ENCODE assay signal across 27 cellular contexts in the genomic region with DNA sequence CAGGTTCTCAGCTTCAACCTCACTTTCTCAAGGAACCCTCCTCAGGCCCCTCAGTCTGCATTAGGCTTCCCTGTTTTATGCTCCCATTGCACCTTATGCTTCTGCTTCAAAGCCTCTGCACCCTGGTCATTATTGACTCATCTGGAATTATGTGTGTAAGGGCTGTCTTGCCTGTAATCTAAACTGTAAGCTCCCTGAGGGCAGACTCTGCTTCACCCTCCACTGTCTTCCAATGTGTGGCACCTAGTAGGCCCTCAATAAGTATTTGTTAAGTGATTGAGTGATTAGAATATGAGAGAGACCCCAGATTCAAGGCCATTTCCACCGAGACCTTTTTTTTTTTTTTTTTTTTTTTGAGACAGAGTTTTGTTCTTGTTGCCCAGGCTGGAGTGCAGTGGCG.
DNase-seq lines count a peak whose midpoint lies in the region; ATAC-seq, FAIRE-seq and TF ChIP-seq lines count a peak whose summit lies in the region.
"Had no signal": no experiment of that assay in that cellular context is flagged by ENCODE, and none has a peak within 500 bp of the region (broad histone marks: within the 10 kb centered on the region; RNA-seq: fewer than 3 reads in every experiment).

No MANE protein-coding gene starts in this region.

- H3K36me3 Mint-ChIP-seq in activated CD8-positive, alpha-beta T cell treated with anti-CD3 and anti-CD28 coated beads for 36 hours (ENCODE audit: low read depth), result peaks cover 35% of the 10 kb centered on the region
- peaks cover 77% of the 10 kb centered on the region for H3K36me3 Mint-ChIP-seq in activated CD8-positive, alpha-beta T cell treated with anti-CD3 and anti-CD28 coated beads, Interleukin-2, amount 10 ng/mL, durations not matched to agents 7 days and 5 days (ENCODE audit: low read depth)
- no peaks in the 10 kb centered on the region for H3K36me3 Mint-ChIP-seq in GM23338 (ENCODE audit: low read depth)
- H3K36me3 Mint-ChIP-seq in activated T-helper 17 cell treated with anti-CD3 and anti-CD28 coated beads, Interleukin-2, amount 50 U/mL, for 72 hours (ENCODE audit: low read depth), result peaks cover 91% of the 10 kb centered on the region

- H2BK12ac ChIP-seq in trophoblast cell (ENCODE audit: low read length), result peak overlapping the region; percentile 9

- H3K79me2 ChIP-seq in GM23338 (replicated peaks; ENCODE audit: insufficient read depth) (no peaks in the 10 kb centered on the region), trophoblast cell (ENCODE audit: control insufficient read depth, insufficient read depth, low read length, poor library complexity) (peaks cover 14% of the 10 kb centered on the region)

- TF ChIP-seq EP300 in gastroesophageal sphincter (IDR thresholded peaks at IDR 0.05), result no peak

- TF ChIP-seq POLR2A in gastroesophageal sphincter (IDR thresholded peaks at IDR 0.05), result no peak

- no peak overlapping the region for H3K4me3 ChIP-seq in GM23338
- no peak overlapping the region for H3K4me3 ChIP-seq in trophoblast cell (ENCODE audit: low read depth, low read length)
- H3K4me3 ChIP-seq in kidney (ENCODE audit: low read length in 2 of 2), result no peak overlapping the region
- no peak overlapping the region for H3K4me3 ChIP-seq in gastroesophageal sphincter
- H3K4me3 ChIP-seq: A549, body of pancreas, HAP-1, left lung, MG63, sigmoid colon, thyroid gland had no signal

- H3K79me1 ChIP-seq in trophoblast cell (ENCODE audit: low read length), result peaks cover 62% of the 10 kb centered on the region

- intact Hi-C loops in activated CD8-positive, alpha-beta T cell treated with anti-CD3 and anti-CD28 coated beads for 36 hours (cut with micrococcal nuclease), result no loop called here
- intact Hi-C loops in kidney (cut with DNase I), result no loop called here

- no peak overlapping the region for H4K12ac ChIP-seq in trophoblast cell (ENCODE audit: low read depth, low read length)

- peak overlapping the region; percentile 47; the same call in 1 of the 2 replicates for H2AFZ ChIP-seq in GM23338
- no peak overlapping the region for H2AFZ ChIP-seq in trophoblast cell (ENCODE audit: insufficient read depth, low read length, poor library complexity)

- H3K36me3 ChIP-seq in GM23338 (ENCODE audit: insufficient read depth) (no peaks in the 10 kb centered on the region), trophoblast cell (ENCODE audit: control insufficient read depth in 1 of 2, insufficient read depth in 2 of 2, low read length in 2 of 2) (no peaks in the 10 kb centered on the region), kidney (ENCODE audit: control insufficient read depth in 1 of 2, insufficient read depth in 2 of 2, low read length in 2 of 2) (no peaks in the 10 kb centered on the region), gastroesophageal sphincter (no peaks in the 10 kb centered on the region)
- H3K36me3 ChIP-seq: HAP-1, left lung, MG63, sigmoid colon, thyroid gland had no signal

- peak overlapping the region; percentile 55 for H3K14ac ChIP-seq in trophoblast cell (ENCODE audit: low read length)

- H3F3A ChIP-seq in GM23338 (replicated peaks; ENCODE audit: low read depth), result no peaks in the 10 kb centered on the region

- peak overlapping the region; percentile 97 for H3K27ac Mint-ChIP-seq in activated CD8-positive, alpha-beta T cell treated with anti-CD3 and anti-CD28 coated beads for 36 hours
- H3K27ac Mint-ChIP-seq in activated CD8-positive, alpha-beta T cell treated with anti-CD3 and anti-CD28 coated beads, Interleukin-2, amount 10 ng/mL, durations not matched to agents 7 days and 5 days, result no peak overlapping the region
- no peak overlapping the region for H3K27ac Mint-ChIP-seq in GM23338
- peak overlapping the region; percentile 99 for H3K27ac Mint-ChIP-seq in activated T-helper 17 cell treated with anti-CD3 and anti-CD28 coated beads, Interleukin-2, amount 50 U/mL, for 72 hours

- H3K27me3 ChIP-seq in GM23338 (ENCODE audit: insufficient read depth) (no peaks in the 10 kb centered on the region), trophoblast cell (ENCODE audit: insufficient read depth, low read length) (no peaks in the 10 kb centered on the region), gastroesophageal sphincter (no peaks in the 10 kb centered on the region)
- H3K27me3 ChIP-seq: body of pancreas, left lung, MG63, sigmoid colon, thyroid gland had no signal

- no peak for FAIRE-seq in kidney (lab: Jason Lieb, UNC)
- FAIRE-seq: A549, endothelial cell of umbilical vein, G401.6, RCC 7860 had no signal

- peaks cover 60% of the 10 kb centered on the region for H3K4me1 Mint-ChIP-seq in activated CD8-positive, alpha-beta T cell treated with anti-CD3 and anti-CD28 coated beads for 36 hours (ENCODE audit: low read depth)
- peaks cover 88% of the 10 kb centered on the region for H3K4me1 Mint-ChIP-seq in activated CD8-positive, alpha-beta T cell treated with anti-CD3 and anti-CD28 coated beads, Interleukin-2, amount 10 ng/mL, durations not matched to agents 7 days and 5 days (ENCODE audit: low read depth)
- H3K4me1 Mint-ChIP-seq in GM23338, result no peaks in the 10 kb centered on the region
- H3K4me1 Mint-ChIP-seq in activated T-helper 17 cell treated with anti-CD3 and anti-CD28 coated beads, Interleukin-2, amount 50 U/mL, for 72 hours, result peaks cover 33% of the 10 kb centered on the region

- peak overlapping the region; percentile 35 for H2BK5ac ChIP-seq in trophoblast cell (ENCODE audit: low read depth, low read length, poor library complexity)

- no peaks in the 10 kb centered on the region for H3K27me3 Mint-ChIP-seq in activated CD8-positive, alpha-beta T cell treated with anti-CD3 and anti-CD28 coated beads for 36 hours
- no peaks in the 10 kb centered on the region for H3K27me3 Mint-ChIP-seq in activated CD8-positive, alpha-beta T cell treated with anti-CD3 and anti-CD28 coated beads, Interleukin-2, amount 10 ng/mL, durations not matched to agents 7 days and 5 days (ENCODE audit: low read depth)
- H3K27me3 Mint-ChIP-seq in GM23338 (ENCODE audit: insufficient read depth, low read depth, poor library complexity), result peaks cover 3% of the 10 kb centered on the region
- no peaks in the 10 kb centered on the region for H3K27me3 Mint-ChIP-seq in activated T-helper 17 cell treated with anti-CD3 and anti-CD28 coated beads, Interleukin-2, amount 50 U/mL, for 72 hours
- H3K27me3 Mint-ChIP-seq: B cell had no signal

- H3K9me3 ChIP-seq in trophoblast cell (ENCODE audit: insufficient read depth, low read depth, low read length), result peaks cover 2% of the 10 kb centered on the region
- H3K9me3 ChIP-seq in kidney (ENCODE audit: control insufficient read depth in 1 of 2, low read length in 2 of 2), result no peaks in the 10 kb centered on the region
- no peaks in the 10 kb centered on the region for H3K9me3 ChIP-seq in gastroesophageal sphincter
- H3K9me3 ChIP-seq: A549, body of pancreas, left lung, MG63, sigmoid colon, thyroid gland had no signal

- no peaks in the 10 kb centered on the region for H4K20me1 ChIP-seq in GM23338 (replicated peaks; ENCODE audit: insufficient read depth)

- peak overlapping the region; percentile 75 for H4K8ac ChIP-seq in trophoblast cell (ENCODE audit: low read depth, low read length)

- WGBS in trophoblast cell (ENCODE audit: extremely low coverage, insufficient coverage, insufficient read length), result no CpG with 5 or more reads among the region's 2 CpGs
- WGBS in gastroesophageal sphincter (ENCODE audit: low coverage in 1 of 2), 2 donors, result 95% methylated on average over 2 of the region's 2 CpGs; no CpG with 5 or more reads in 1 of the 2 donors

- H2BK120ac ChIP-seq in trophoblast cell (ENCODE audit: insufficient read depth, low read length, poor library complexity), result peak overlapping the region; percentile 65

- H3K4ac ChIP-seq in trophoblast cell (ENCODE audit: low read depth, low read length), result peak overlapping the region; percentile 34

- no peak for TF ChIP-seq CTCF in activated CD8-positive, alpha-beta T cell treated with anti-CD3 and anti-CD28 coated beads for 36 hours (IDR thresholded peaks at IDR 0.05)
- TF ChIP-seq CTCF in GM23338 (conservative IDR thresholded peaks at IDR 0.05; ENCODE audit: low read depth in 2 of 2) (no peak), kidney (IDR thresholded peaks at IDR 0.05; ENCODE audit: borderline replicate concordance, extremely low read depth, insufficient read depth) (no peak), gastroesophageal sphincter (IDR thresholded peaks at IDR 0.05) (no peak)

- H3K9me2 ChIP-seq in GM23338 (ENCODE audit: insufficient read depth), result peaks cover 5% of the 10 kb centered on the region; the same call in 1 of the 2 replicates

- H3K9me3 Mint-ChIP-seq in activated CD8-positive, alpha-beta T cell treated with anti-CD3 and anti-CD28 coated beads for 36 hours, result no peaks in the 10 kb centered on the region
- no peaks in the 10 kb centered on the region for H3K9me3 Mint-ChIP-seq in activated CD8-positive, alpha-beta T cell treated with anti-CD3 and anti-CD28 coated beads, Interleukin-2, amount 10 ng/mL, durations not matched to agents 7 days and 5 days (ENCODE audit: insufficient read depth)
- no peaks in the 10 kb centered on the region for H3K9me3 Mint-ChIP-seq in GM23338
- H3K9me3 Mint-ChIP-seq in activated T-helper 17 cell treated with anti-CD3 and anti-CD28 coated beads, Interleukin-2, amount 50 U/mL, for 72 hours, result no peaks in the 10 kb centered on the region

- H3K4me2 ChIP-seq in GM23338, result no peak overlapping the region
- H3K4me2 ChIP-seq in trophoblast cell (ENCODE audit: low read length), result no peak overlapping the region

- no peak overlapping the region for H2AK5ac ChIP-seq in trophoblast cell (ENCODE audit: low read length)

- H3K4me1 ChIP-seq in GM23338 (ENCODE audit: insufficient read depth), result no peaks in the 10 kb centered on the region
- peaks cover 38 to 57% of the 10 kb centered on the region in 2 experiments for H3K4me1 ChIP-seq in trophoblast cell (ENCODE audit: control insufficient read depth in 1 of 2, insufficient read depth in 2 of 2, low read length in 2 of 2)
- H3K4me1 ChIP-seq in kidney (ENCODE audit: control insufficient read depth in 1 of 2, insufficient read depth in 1 of 2, low read depth in 1 of 2, low read length in 2 of 2), result peaks cover 3 to 5% of the 10 kb centered on the region in 2 donors
- H3K4me1 ChIP-seq in gastroesophageal sphincter, result peaks cover 0 to 8% (median 5%) of the 10 kb centered on the region in 3 donors

- H3K18ac ChIP-seq in trophoblast cell (ENCODE audit: low read length), result peak overlapping the region; percentile 79

- CTCF ChIA-PET in activated CD8-positive, alpha-beta T cell treated with anti-CD3 and anti-CD28 coated beads for 36 hours (lab: Charles Lee), result interaction anchor here (1.0 to 2.2 kb wide), 5 partner anchors 20 to 185 kb away, joined by 3 to 17 read pairs (median 5); partner anchors contain the start of gene NEMF
- CTCF ChIA-PET in activated CD8-positive, alpha-beta T cell treated with anti-CD3 and anti-CD28 coated beads, Interleukin-2, amount 10 ng/mL, durations not matched to agents 7 days and 5 days (lab: Charles Lee), result interaction anchor here (0.9 to 2.7 kb wide), 8 partner anchors 12 to 175 kb away, joined by 3 to 16 read pairs (median 9); no protein-coding TSS in a partner anchor

- H3K9ac ChIP-seq in trophoblast cell (ENCODE audit: low read length), result no peak overlapping the region
- H3K9ac ChIP-seq in kidney (ENCODE audit: low read length in 2 of 2), result no peak overlapping the region

- H3K23ac ChIP-seq in trophoblast cell (ENCODE audit: low read length), result no peak overlapping the region

- DNase-seq in activated CD8-positive, alpha-beta T cell treated with anti-CD3 and anti-CD28 coated beads for 36 hours, result no peak
- DNase-seq in activated CD8-positive, alpha-beta T cell treated with anti-CD3 and anti-CD28 coated beads, Interleukin-2, amount 10 ng/mL, durations not matched to agents 7 days and 5 days, result no peak
- no peak for DNase-seq in GM23338 (ENCODE audit: low spot score)
- DNase-seq in trophoblast cell, result no peak
- no peak for DNase-seq in kidney
- DNase-seq: KBM-7; left lung; mesendoderm; MG63; NCI-H2081; NCI-H2227 treated with DMSO at 0.1 percent for 48 hours; NCI-H526 treated with DMSO at 0.1 percent for 48 hours; sigmoid colon; stimulated activated CD4-positive, alpha-beta T cell treated with anti-CD3 and anti-CD28 coated beads, Interleukin-15, amount 100 ng/mL, for 24 hours; stimulated activated naive CD8-positive, alpha-beta T cell treated with anti-CD3 and anti-CD28 coated beads, Interleukin-15, Interleukin-2, amounts not matched to agents 100 U/mL and 50 U/mL, for 24 hours; SW 1271 had no signal

- no peak overlapping the region for H3K27ac ChIP-seq in GM23338 (ENCODE audit: low read depth)
- peak overlapping the region; percentile 31 for H3K27ac ChIP-seq in trophoblast cell (ENCODE audit: low read depth, low read length)
- H3K27ac ChIP-seq in kidney (ENCODE audit: low read depth in 2 of 2, low read length in 2 of 2), result no peak overlapping the region
- no peak overlapping the region for H3K27ac ChIP-seq in gastroesophageal sphincter
- H3K27ac ChIP-seq: thyroid gland had no signal

- ATAC-seq in activated CD8-positive, alpha-beta T cell treated with anti-CD3 and anti-CD28 coated beads for 36 hours, result no peak
- ATAC-seq in activated CD8-positive, alpha-beta T cell treated with anti-CD3 and anti-CD28 coated beads, Interleukin-2, amount 10 ng/mL, durations not matched to agents 7 days and 5 days, result no peak
- ATAC-seq in GM23338, result no peak
- ATAC-seq in activated T-helper 17 cell treated with anti-CD3 and anti-CD28 coated beads, Interleukin-2, amount 50 U/mL, for 72 hours (replicated peaks), result no peak
- no peak for ATAC-seq in gastroesophageal sphincter
- ATAC-seq in HG03025 (IDR thresholded peaks at IDR 0.05; ENCODE audit: low FRiP score, unreplicated experiment), result no peak
- ATAC-seq: A549; body of pancreas; stimulated activated naive CD8-positive, alpha-beta T cell treated with anti-CD3 and anti-CD28 coated beads, Interleukin-15, Interleukin-2, amounts not matched to agents 100 U/mL and 50 U/mL, for 24 hours had no signal

- H3K4me3 Mint-ChIP-seq in activated CD8-positive, alpha-beta T cell treated with anti-CD3 and anti-CD28 coated beads for 36 hours, result no peak overlapping the region
- no peak overlapping the region for H3K4me3 Mint-ChIP-seq in activated CD8-positive, alpha-beta T cell treated with anti-CD3 and anti-CD28 coated beads, Interleukin-2, amount 10 ng/mL, durations not matched to agents 7 days and 5 days
- H3K4me3 Mint-ChIP-seq in GM23338, result no peak overlapping the region
- peak overlapping the region; percentile 93 for H3K4me3 Mint-ChIP-seq in activated T-helper 17 cell treated with anti-CD3 and anti-CD28 coated beads, Interleukin-2, amount 50 U/mL, for 72 hours

- POLR2A ChIA-PET in activated CD8-positive, alpha-beta T cell treated with anti-CD3 and anti-CD28 coated beads for 36 hours (lab: Charles Lee), result interaction anchor here (1.1 to 7.4 kb wide), 12 partner anchors 11 to 175 kb away, joined by 3 to 111 read pairs (median 9); no protein-coding TSS in a partner anchor
- POLR2A ChIA-PET in activated CD8-positive, alpha-beta T cell treated with anti-CD3 and anti-CD28 coated beads, Interleukin-2, amount 10 ng/mL, durations not matched to agents 7 days and 5 days (lab: Charles Lee), result interaction anchor here (1.3 to 6.6 kb wide), 4 partner anchors 18 to 45 kb away, joined by 5 to 95 read pairs (median 16); no protein-coding TSS in a partner anchor

- peak overlapping the region; percentile 75 for H4K91ac ChIP-seq in trophoblast cell (ENCODE audit: low read depth, low read length)

Comparison
In these comparisons a context has a peak if more than half of its experiments do, and no peak if none do; other contexts are left out.
1. H3K27ac Mint-ChIP-seq: peak in activated CD8-positive, alpha-beta T cell treated with anti-CD3 and anti-CD28 coated beads for 36 hours (single experiment) and activated T-helper 17 cell treated with anti-CD3 and anti-CD28 coated beads, Interleukin-2, amount 50 U/mL, for 72 hours (single experiment); none in activated CD8-positive, alpha-beta T cell treated with anti-CD3 and anti-CD28 coated beads, Interleukin-2, amount 10 ng/mL, durations not matched to agents 7 days and 5 days (single experiment) and GM23338 (single experiment).